Comparison of ENCODE assay signal across 12 cellular contexts in the genomic region with DNA sequence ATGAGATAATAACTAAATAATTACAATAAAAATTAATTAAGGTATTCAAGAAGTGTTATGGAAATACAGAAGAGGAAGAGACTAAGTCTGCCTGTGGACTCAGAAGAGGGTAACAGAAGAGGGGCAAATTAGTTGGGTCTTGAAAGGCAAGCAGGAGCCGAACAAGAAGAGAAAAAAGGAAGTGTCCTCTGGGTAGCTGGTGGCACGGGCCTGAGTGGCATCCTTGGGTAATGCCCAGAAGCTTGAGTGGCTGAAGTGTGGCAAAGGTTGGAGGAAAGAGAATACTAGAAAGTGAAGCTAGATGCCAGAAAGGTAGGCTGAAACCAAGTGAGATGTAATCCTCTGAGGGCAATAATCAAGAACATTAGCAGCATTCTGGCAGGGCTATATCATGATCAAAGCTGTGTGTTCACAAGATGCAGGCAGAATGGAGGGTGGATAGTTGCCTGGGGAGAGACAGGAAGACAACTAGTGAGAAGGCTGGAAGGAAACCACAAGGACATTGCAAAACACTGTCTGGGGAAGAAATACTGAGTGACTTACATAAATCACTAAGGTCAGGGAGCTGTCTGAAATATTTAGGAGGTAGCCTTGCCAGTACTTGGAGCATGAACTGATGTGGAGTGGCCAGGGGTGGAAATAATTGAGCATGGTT. TPM values are rescaled to one million over a fixed set of nuclear protein-coding genes. Genes with fewer than 3 reads are reported as not detected.
A peak's percentile ranks its signal among the peaks of the same experiment; 100 is the strongest.
DNase-seq lines count a peak whose midpoint lies in the region; ATAC-seq and TF ChIP-seq lines count a peak whose summit lies in the region.
"Had no signal": no experiment of that assay in that cellular context is flagged by ENCODE, and none has a peak within 500 bp of the region (broad histone marks: within the 10 kb centered on the region; RNA-seq: fewer than 3 reads in every experiment).

No MANE protein-coding gene starts in this region.

- H3K4me1 Mint-ChIP-seq in activated CD4-positive, alpha-beta T cell treated with anti-CD3 and anti-CD28 coated beads, Interleukin-2, amount 10 ng/mL, durations not matched to agents 24 days and 14 days, result peaks cover 56% of the 10 kb centered on the region
- H3K4me1 Mint-ChIP-seq in stimulated activated effector memory CD8-positive, alpha-beta T cell treated with anti-CD3 and anti-CD28 coated beads, Interleukin-12 subunit alpha, Interleukin-12 subunit beta, amount 100 ng/mL, for 72 hours, result peaks cover 57% of the 10 kb centered on the region

- H3K4me1 ChIP-seq in OCI-LY3 (ENCODE audit: low read length), result peaks cover 66% of the 10 kb centered on the region
- H3K4me1 ChIP-seq: HAP-1, thyroid gland had no signal

- ATAC-seq in stimulated activated effector memory CD8-positive, alpha-beta T cell treated with anti-CD3 and anti-CD28 coated beads, Interleukin-12 subunit alpha, Interleukin-12 subunit beta, amount 100 ng/mL, for 72 hours, result no peak
- ATAC-seq in HG03097 (IDR thresholded peaks at IDR 0.05; ENCODE audit: low FRiP score, unreplicated experiment), result no peak

- H3K4me2 ChIP-seq in OCI-LY3 (ENCODE audit: low read length), result peak overlapping the region; percentile 66

- peak overlapping the region; percentile 14; the same call in 1 of the 2 replicates for H3K9ac ChIP-seq in OCI-LY3 (ENCODE audit: low read length)

- peak overlapping the region; percentile 42 for H3K27ac Mint-ChIP-seq in activated CD4-positive, alpha-beta T cell treated with anti-CD3 and anti-CD28 coated beads, Interleukin-2, amount 10 ng/mL, durations not matched to agents 24 days and 14 days
- peak overlapping the region; percentile 58 for H3K27ac Mint-ChIP-seq in stimulated activated effector memory CD8-positive, alpha-beta T cell treated with anti-CD3 and anti-CD28 coated beads, Interleukin-12 subunit alpha, Interleukin-12 subunit beta, amount 100 ng/mL, for 72 hours

- H3K36me3 Mint-ChIP-seq in activated CD4-positive, alpha-beta T cell treated with anti-CD3 and anti-CD28 coated beads, Interleukin-2, amount 10 ng/mL, durations not matched to agents 24 days and 14 days (ENCODE audit: low read depth), result peaks cover 28% of the 10 kb centered on the region
- peaks cover 13% of the 10 kb centered on the region for H3K36me3 Mint-ChIP-seq in stimulated activated effector memory CD8-positive, alpha-beta T cell treated with anti-CD3 and anti-CD28 coated beads, Interleukin-12 subunit alpha, Interleukin-12 subunit beta, amount 100 ng/mL, for 72 hours

- intact Hi-C loops in activated CD4-positive, alpha-beta T cell treated with anti-CD3 and anti-CD28 coated beads, Interleukin-2, amount 10 ng/mL, durations not matched to agents 24 days and 14 days (cut with micrococcal nuclease), result loop anchor here (2.0 kb wide), 2 partner anchors 15 kb away; no protein-coding TSS in a partner anchor
- intact Hi-C loops in dorsolateral prefrontal cortex (cut with DNase I), result no loop called here

- H3K27ac ChIP-seq in OCI-LY3 (ENCODE audit: low read length) (peak overlapping the region; percentile 96), dorsolateral prefrontal cortex (peak overlapping the region in 32 of 59 donors; percentile 0 to 98 (median 40))
- H3K27ac ChIP-seq: thyroid gland had no signal

- no peaks in the 10 kb centered on the region for H3K27me3 Mint-ChIP-seq in activated CD4-positive, alpha-beta T cell treated with anti-CD3 and anti-CD28 coated beads, Interleukin-2, amount 10 ng/mL, durations not matched to agents 24 days and 14 days

- H3K9me3 Mint-ChIP-seq in activated CD4-positive, alpha-beta T cell treated with anti-CD3 and anti-CD28 coated beads, Interleukin-2, amount 10 ng/mL, durations not matched to agents 24 days and 14 days, result no peaks in the 10 kb centered on the region
- no peaks in the 10 kb centered on the region for H3K9me3 Mint-ChIP-seq in stimulated activated effector memory CD8-positive, alpha-beta T cell treated with anti-CD3 and anti-CD28 coated beads, Interleukin-12 subunit alpha, Interleukin-12 subunit beta, amount 100 ng/mL, for 72 hours

- H4K20me1 ChIP-seq in OCI-LY3 (ENCODE audit: insufficient read depth, low read length), result peaks cover 4% of the 10 kb centered on the region; the same call in 1 of the 2 replicates

- DNase-seq in activated CD4-positive, alpha-beta T cell treated with anti-CD3 and anti-CD28 coated beads, Interleukin-2, amount 10 ng/mL, durations not matched to agents 24 days and 14 days, result peak; percentile 69
- no peak for DNase-seq in activated CD4-positive, alpha-beta T cell treated with anti-CD3 and anti-CD28 coated beads for 1 hour
- DNase-seq in dorsolateral prefrontal cortex (no peak), NCI-H82 (lab: John Stamatoyannopoulos, UW) (no peak), H7 (no peak)
- DNase-seq in stimulated activated effector memory CD8-positive, alpha-beta T cell treated with anti-CD3 and anti-CD28 coated beads, Interleukin-12 subunit alpha, Interleukin-12 subunit beta, amount 100 ng/mL, for 72 hours (ENCODE audit: low spot score in 2 of 2), result no peak
- DNase-seq: ACHN, occipital lobe had no signal

- H3K27me3 ChIP-seq in OCI-LY3 (ENCODE audit: low read depth, low read length) (no peaks in the 10 kb centered on the region), dorsolateral prefrontal cortex (no peaks in the 10 kb centered on the region), H7 (ENCODE audit: control insufficient read depth, insufficient read depth, low read length) (no peaks in the 10 kb centered on the region)
- H3K27me3 ChIP-seq: thyroid gland had no signal

- H3K9me3 ChIP-seq in OCI-LY3 (ENCODE audit: insufficient read depth, low read length), result no peaks in the 10 kb centered on the region
- H3K9me3 ChIP-seq: HAP-1, thyroid gland had no signal

- H3K4me3 Mint-ChIP-seq in activated CD4-positive, alpha-beta T cell treated with anti-CD3 and anti-CD28 coated beads, Interleukin-2, amount 10 ng/mL, durations not matched to agents 24 days and 14 days, result peak overlapping the region; percentile 26
- peak overlapping the region; percentile 2 for H3K4me3 Mint-ChIP-seq in stimulated activated effector memory CD8-positive, alpha-beta T cell treated with anti-CD3 and anti-CD28 coated beads, Interleukin-12 subunit alpha, Interleukin-12 subunit beta, amount 100 ng/mL, for 72 hours

- H2AFZ ChIP-seq in OCI-LY3 (ENCODE audit: low read depth, low read length), result no peak overlapping the region

- no peak for TF ChIP-seq CTCF in OCI-LY3 (IDR thresholded peaks at IDR 0.05; ENCODE audit: low read depth, low read length)
- TF ChIP-seq CTCF in dorsolateral prefrontal cortex (IDR thresholded peaks at IDR 0.05 in 54 of 56, conservative IDR thresholded peaks at IDR 0.05 in 2 of 56; ENCODE audit: low read depth in 1 of 56, partially characterized antibody in 56 of 56), result no peak

- H3K4me3 ChIP-seq in OCI-LY3 (ENCODE audit: low read length) (peak overlapping the region; percentile 14; the same call in 1 of the 2 replicates), dorsolateral prefrontal cortex (no peak overlapping the region), H7 (ENCODE audit: insufficient read depth, low read depth, low read length) (no peak overlapping the region)
- H3K4me3 ChIP-seq: HAP-1, thyroid gland had no signal

- H3K36me3 ChIP-seq in OCI-LY3 (replicated peaks; ENCODE audit: low read depth, low read length) (peaks cover 13% of the 10 kb centered on the region), H7 (replicated peaks; ENCODE audit: control insufficient read depth, insufficient read depth, low read length) (no peaks in the 10 kb centered on the region)
- H3K36me3 ChIP-seq: HAP-1, thyroid gland had no signal

- H3K79me2 ChIP-seq in OCI-LY3 (ENCODE audit: low read length), result peaks cover 92% of the 10 kb centered on the region

RNA-seq across cellular contexts. Expression of a gene that starts 16.2 kb away (rescaled TPM):
- 137 and 138 TPM in 2 replicates for total RNA-seq in activated CD4-positive, alpha-beta T cell treated with anti-CD3 and anti-CD28 coated beads, Interleukin-2, amount 10 ng/mL, durations not matched to agents 24 days and 14 days
- total RNA-seq in dorsolateral prefrontal cortex, result 100 to 1,000 TPM in 48 of 120 experiments, 10 to 100 TPM in 72; 24.3 to 264 (median 89.2) TPM
- total RNA-seq in H7 (2014; rRNA removed; shearing (Covaris generic)), result 0.11 and 1.1 TPM in 2 replicates

Comparison
In these comparisons a context has a peak if more than half of its experiments do, and no peak if none do; other contexts are left out.
1. RNA of a gene that starts 16.2 kb away (total RNA-seq): 137 to 138 TPM in activated CD4-positive, alpha-beta T cell treated with anti-CD3 and anti-CD28 coated beads, Interleukin-2, amount 10 ng/mL, durations not matched to agents 24 days and 14 days and 24.3 to 264 TPM in dorsolateral prefrontal cortex; 0.11 to 1.1 TPM in H7; every median in the first group is over 10 times any median in the second.